In the genomic region with DNA sequence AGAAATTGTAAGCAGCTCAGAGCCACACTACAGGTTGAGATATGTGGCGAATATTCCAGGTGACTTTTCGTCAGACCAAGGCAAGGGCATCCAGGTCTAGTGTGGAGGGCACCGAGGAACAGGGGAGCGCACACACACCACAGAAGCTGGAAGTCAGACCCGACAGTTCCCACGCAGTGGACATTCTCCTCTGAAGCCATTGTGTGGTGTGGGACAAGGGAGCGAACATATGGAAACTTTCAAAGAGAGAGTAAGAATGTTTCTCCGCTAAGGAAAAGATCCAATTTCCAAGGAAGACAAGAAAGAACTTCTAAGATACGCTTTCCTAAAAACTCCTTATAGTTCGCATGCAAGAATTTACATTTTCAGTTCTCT, we compare ENCODE assay signal across 13 cellular contexts.
A peak's percentile ranks its signal among the peaks of the same experiment; 100 is the strongest.
DNase-seq lines count a peak whose midpoint lies in the region; ATAC-seq, FAIRE-seq and TF ChIP-seq lines count a peak whose summit lies in the region.
"Had no signal": no experiment of that assay in that cellular context is flagged by ENCODE, and none has a peak within 500 bp of the region (broad histone marks: within the 10 kb centered on the region; RNA-seq: fewer than 3 reads in every experiment).

No MANE protein-coding gene starts in this region.

- H3K9ac ChIP-seq in kidney (ENCODE audit: low read length in 2 of 2), result no peak overlapping the region

- ATAC-seq in gastrocnemius medialis (no peak), GM18909 (IDR thresholded peaks at IDR 0.05; ENCODE audit: poor library complexity, unreplicated experiment) (no peak)
- ATAC-seq: naive thymus-derived CD4-positive, alpha-beta T cell had no signal

- H3K36me3 ChIP-seq in kidney (ENCODE audit: control insufficient read depth in 1 of 2, insufficient read depth in 2 of 2, low read length in 2 of 2) (no peaks in the 10 kb centered on the region), gastrocnemius medialis (no peaks in the 10 kb centered on the region)
- H3K36me3 ChIP-seq: adrenal gland had no signal

- in situ Hi-C loops in gastrocnemius medialis (cut with MboI; ENCODE audit: low sequenced_read_pairs in 4 of 4), result no loop called here

- H3K4me1 ChIP-seq in kidney (ENCODE audit: control insufficient read depth in 1 of 2, insufficient read depth in 1 of 2, low read depth in 1 of 2, low read length in 2 of 2), result no peaks in the 10 kb centered on the region
- peaks cover 7 to 12% of the 10 kb centered on the region in 2 donors for H3K4me1 ChIP-seq in gastrocnemius medialis

- DNase-seq in AG10803 (ENCODE audit: low read depth) (no peak), kidney (no peak), gastrocnemius medialis (no peak), OCI-M2 (lab: John Stamatoyannopoulos, UW; ENCODE audit: unreplicated experiment) (no peak), islet precursor cell (no peak), dermis blood vessel endothelial cell (no peak)
- DNase-seq: activated CD8-positive, alpha-beta memory T cell treated with anti-CD3 and anti-CD28 coated beads for 24 hours; naive thymus-derived CD4-positive, alpha-beta T cell; NCI-H446 had no signal

- no peaks in the 10 kb centered on the region for H3K9me3 ChIP-seq in kidney (ENCODE audit: control insufficient read depth in 1 of 2, low read length in 2 of 2)
- H3K9me3 ChIP-seq in gastrocnemius medialis, result no peaks in the 10 kb centered on the region
- H3K9me3 ChIP-seq: adrenal gland had no signal

- H3K27me3 ChIP-seq in gastrocnemius medialis, result no peaks in the 10 kb centered on the region
- H3K27me3 ChIP-seq: adrenal gland had no signal

- peaks cover 5% of the 10 kb centered on the region for H3K27me3 Mint-ChIP-seq in brain

- peak overlapping the region; percentile 84 to 95 (median 86) for H3K27ac Mint-ChIP-seq in brain
- H3K27ac Mint-ChIP-seq: naive thymus-derived CD4-positive, alpha-beta T cell had no signal

- peaks cover 47% of the 10 kb centered on the region for H3K36me3 Mint-ChIP-seq in brain

- peak overlapping the region; percentile 71 for H3K4me3 ChIP-seq in AG10803 (ENCODE audit: low read length)
- peak overlapping the region; percentile 15 to 65 for H3K4me3 ChIP-seq in kidney (ENCODE audit: low read length in 2 of 2)
- peak overlapping the region; percentile 31 to 55 (median 51) for H3K4me3 ChIP-seq in gastrocnemius medialis

- H3K4me3 Mint-ChIP-seq in brain, result peak overlapping the region; percentile 59 to 86 (median 80)
- H3K4me3 Mint-ChIP-seq: naive thymus-derived CD4-positive, alpha-beta T cell had no signal

- intact Hi-C loops in kidney (cut with DNase I), result no loop called here
- intact Hi-C loops in gastrocnemius medialis (cut with DNase I; ENCODE audit: low total_unique reads), result loop anchor here (5.0 kb wide), 1 partner anchor 43 kb away; no protein-coding TSS in a partner anchor

- no peak for FAIRE-seq in kidney (lab: Jason Lieb, UNC)
- FAIRE-seq: H1 had no signal

- TF ChIP-seq CTCF in AG10803 (conservative IDR thresholded peaks at IDR 0.05; ENCODE audit: low read length), result no peak
- TF ChIP-seq CTCF in brain (conservative IDR thresholded peaks at IDR 0.05), result no peak
- no peak for TF ChIP-seq CTCF in kidney (IDR thresholded peaks at IDR 0.05; ENCODE audit: borderline replicate concordance, extremely low read depth, insufficient read depth)
- TF ChIP-seq CTCF in gastrocnemius medialis (IDR thresholded peaks at IDR 0.05 in 4 of 5, conservative IDR thresholded peaks at IDR 0.05 in 1 of 5), result no peak

- H3K27ac ChIP-seq in kidney (ENCODE audit: low read depth in 2 of 2, low read length in 2 of 2) (no peak overlapping the region), gastrocnemius medialis (peak overlapping the region; percentile 49 to 72 (median 69))

- no peak for TF ChIP-seq POLR2A in gastrocnemius medialis (IDR thresholded peaks at IDR 0.05)

- peaks cover 0 to 6% (median 4%) of the 10 kb centered on the region in 5 experiments for H3K9me3 Mint-ChIP-seq in brain

- peaks cover 77% of the 10 kb centered on the region for H3K4me1 Mint-ChIP-seq in brain

Comparison
In these comparisons a context has a peak if more than half of its experiments do, and no peak if none do; other contexts are left out.
1. H3K27ac ChIP-seq: peak in gastrocnemius medialis (4 of 4); none in kidney (0 of 2).
2. Peak in every context shown above with its lines, with median percentiles within 50 percentile points of each other: H3K4me3 ChIP-seq.